Comparison of ENCODE assay signal across 2 cellular contexts in the genomic region with DNA sequence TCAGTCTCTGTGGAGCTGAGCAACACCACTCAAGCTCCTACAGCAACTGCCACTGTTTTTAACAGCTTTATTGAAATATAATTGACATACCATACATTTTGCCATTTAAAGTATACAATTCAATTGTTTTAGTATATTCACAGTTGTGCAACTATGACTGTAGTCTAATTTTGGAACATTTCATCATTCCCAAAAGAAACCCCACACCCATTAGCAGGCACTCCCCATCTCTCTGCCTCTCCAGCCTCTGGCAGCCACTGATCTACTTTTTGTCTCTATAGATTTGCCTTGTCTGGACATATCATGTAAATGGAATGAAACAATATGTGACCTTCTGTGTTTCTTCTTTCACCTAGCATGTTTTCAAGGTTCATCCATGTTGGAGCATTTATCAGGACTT.
TF ChIP-seq lines count a peak whose summit lies in the region.

No MANE protein-coding gene starts in this region.

TF ChIP-seq in A549, 52 proteins besides CTCF, POLR2A, EP300 and RAD21 (continued from another document):
- TF ChIP-seq PHF8 (IDR thresholded peaks at IDR 0.05; ENCODE audit: borderline replicate concordance, low read depth): no peak
- TF ChIP-seq HEYL (CRISPR knock-in tag; IDR thresholded peaks at IDR 0.05): no peak
TF ChIP-seq in A549: peak in this region for 1.

TF ChIP-seq in IMR-90, 13 proteins besides CTCF, POLR2A, EP300 and RAD21 (continued from another document):
- TF ChIP-seq, protein P1, sequence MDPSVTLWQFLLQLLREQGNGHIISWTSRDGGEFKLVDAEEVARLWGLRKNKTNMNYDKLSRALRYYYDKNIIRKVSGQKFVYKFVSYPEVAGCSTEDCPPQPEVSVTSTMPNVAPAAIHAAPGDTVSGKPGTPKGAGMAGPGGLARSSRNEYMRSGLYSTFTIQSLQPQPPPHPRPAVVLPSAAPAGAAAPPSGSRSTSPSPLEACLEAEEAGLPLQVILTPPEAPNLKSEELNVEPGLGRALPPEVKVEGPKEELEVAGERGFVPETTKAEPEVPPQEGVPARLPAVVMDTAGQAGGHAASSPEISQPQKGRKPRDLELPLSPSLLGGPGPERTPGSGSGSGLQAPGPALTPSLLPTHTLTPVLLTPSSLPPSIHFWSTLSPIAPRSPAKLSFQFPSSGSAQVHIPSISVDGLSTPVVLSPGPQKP (IDR thresholded peaks at IDR 0.05; ENCODE audit: borderline replicate concordance, low read depth, low read length): no peak
TF ChIP-seq in IMR-90: peak in this region for 1.
